In the genomic region with DNA sequence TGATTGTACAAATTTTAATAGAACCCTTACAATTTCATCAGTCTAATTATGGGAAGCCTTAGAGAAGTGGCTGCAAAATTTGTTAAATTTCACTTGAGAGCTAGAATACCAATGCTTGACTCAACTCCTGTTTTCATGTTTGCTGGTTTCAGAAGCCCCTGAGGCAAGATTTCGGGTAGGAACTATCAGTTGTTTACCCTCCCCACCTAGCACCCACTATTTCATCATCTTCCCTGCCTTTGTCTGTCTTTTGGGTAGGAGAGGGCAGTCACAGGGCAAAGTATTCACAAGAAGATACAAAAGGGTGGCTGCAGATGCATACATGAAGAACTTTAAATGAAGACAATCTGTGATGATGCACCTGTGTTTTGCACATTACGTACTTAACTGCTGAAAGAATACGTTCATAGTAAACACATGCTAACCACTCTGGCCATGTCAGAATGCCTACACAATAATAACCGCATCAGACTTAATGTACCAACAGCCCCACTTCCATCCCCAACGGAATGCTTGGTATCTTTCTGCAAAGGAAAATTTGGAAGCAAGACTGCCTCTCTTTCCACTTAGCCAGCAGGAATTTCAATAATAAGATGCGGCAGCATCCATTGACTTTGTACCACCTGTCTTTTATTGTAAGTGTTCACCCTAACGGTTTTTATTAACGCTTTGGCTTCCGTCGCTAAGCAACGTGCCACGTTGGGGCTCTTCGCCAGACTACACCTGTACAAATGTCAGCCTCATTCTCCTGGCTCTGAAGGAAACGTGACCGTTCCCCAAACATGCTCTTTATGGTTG, we compare ENCODE assay signal across 8 cellular contexts. TPM values are rescaled to one million over a fixed set of nuclear protein-coding genes. Genes with fewer than 3 reads are reported as not detected.
A peak's percentile ranks its signal among the peaks of the same experiment; 100 is the strongest.
DNase-seq lines count a peak whose midpoint lies in the region; ATAC-seq and TF ChIP-seq lines count a peak whose summit lies in the region.

No MANE protein-coding gene starts in this region.

- H3K36me3 Mint-ChIP-seq in nephron progenitor cell (ENCODE audit: low read depth), result no peaks in the 10 kb centered on the region

- no peak overlapping the region for H3K27ac Mint-ChIP-seq in nephron progenitor cell

- peak; percentile 72 for DNase-seq in DMS153 treated with DMSO at 0.1 percent for 48 hours (lab: John Stamatoyannopoulos, UW; ENCODE audit: unreplicated experiment)
- DNase-seq in mammary epithelial cell, result no peak
- DNase-seq in nephron progenitor cell, result no peak
- no peak for DNase-seq in foreskin keratinocyte
- no peak for DNase-seq in NCI-H2196 treated with DMSO at 0.1 percent for 48 hours (lab: John Stamatoyannopoulos, UW; ENCODE audit: unreplicated experiment)
- DNase-seq in SJCRH30, result no peak

- H2AFZ ChIP-seq in mammary epithelial cell (ENCODE audit: low read depth, low read length), result no peak overlapping the region

- H3K27me3 ChIP-seq in HUES48 (ENCODE audit: control insufficient read depth, insufficient read depth, low read length), result no peaks in the 10 kb centered on the region
- no peaks in the 10 kb centered on the region for H3K27me3 ChIP-seq in mammary epithelial cell (ENCODE audit: insufficient read depth, low read length)
- H3K27me3 ChIP-seq in foreskin keratinocyte, result no peaks in the 10 kb centered on the region
- H3K27me3 ChIP-seq in SJCRH30, result no peaks in the 10 kb centered on the region

- CTCF ChIA-PET in mammary epithelial cell (lab: Charles Lee; ENCODE audit: low non-redundant PET), result no interaction called here

- H3K9ac ChIP-seq in HUES48 (ENCODE audit: low read depth, low read length) (no peak overlapping the region), mammary epithelial cell (ENCODE audit: insufficient read depth, low read length) (no peak overlapping the region)

- no TSS peak for BruUV-seq in mammary epithelial cell (replicated peaks; lab: Mats Ljungman, UMichigan)

- H3K4me1 Mint-ChIP-seq in nephron progenitor cell, result peaks cover 26% of the 10 kb centered on the region

- H3K4me3 ChIP-seq in HUES48 (ENCODE audit: low read depth, low read length), result peak overlapping the region; percentile 62
- H3K4me3 ChIP-seq in mammary epithelial cell (replicated peaks in 1 of 3; ENCODE audit: insufficient read depth in 1 of 3, low read depth in 2 of 3, low read length in 3 of 3), result no peak overlapping the region
- H3K4me3 ChIP-seq in SJCRH30, result no peak overlapping the region

- no peaks in the 10 kb centered on the region for H4K20me1 ChIP-seq in mammary epithelial cell (ENCODE audit: insufficient read depth, low read length)

- intact Hi-C loops in mammary epithelial cell (cut with micrococcal nuclease), result loop anchor here (1.0 kb wide), 2 partner anchors 84 to 337 kb away; no protein-coding TSS in a partner anchor

- no peaks in the 10 kb centered on the region for H3K79me2 ChIP-seq in mammary epithelial cell (ENCODE audit: insufficient read depth, low read length)

- TF ChIP-seq CTCF in mammary epithelial cell (conservative IDR thresholded peaks at IDR 0.05 in 1 of 2, IDR thresholded peaks at IDR 0.05 in 1 of 2; ENCODE audit: extremely low read depth in 1 of 2, insufficient read depth in 1 of 2, low read depth in 1 of 2, low read length in 2 of 2), result no peak
- TF ChIP-seq CTCF in nephron progenitor cell (IDR thresholded peaks at IDR 0.05), result no peak
- no peak for TF ChIP-seq CTCF in foreskin keratinocyte (conservative IDR thresholded peaks at IDR 0.05)

- in situ Hi-C loops in mammary epithelial cell (cut with MboI; ENCODE audit: low sequenced_read_pairs in 2 of 2), result no loop called here

- no peak for ATAC-seq in foreskin keratinocyte
- no peak for ATAC-seq in GM21381 (IDR thresholded peaks at IDR 0.05; ENCODE audit: unreplicated experiment)

- H3K27ac ChIP-seq in HUES48 (ENCODE audit: low read depth, low read length) (peak overlapping the region; percentile 21), mammary epithelial cell (ENCODE audit: insufficient read depth, low read depth, low read length) (no peak overlapping the region), foreskin keratinocyte (no peak overlapping the region), SJCRH30 (no peak overlapping the region)

- H3K36me3 ChIP-seq in HUES48 (ENCODE audit: control insufficient read depth, insufficient read depth, low read length) (no peaks in the 10 kb centered on the region), mammary epithelial cell (ENCODE audit: insufficient read depth, low read length) (no peaks in the 10 kb centered on the region), SJCRH30 (no peaks in the 10 kb centered on the region)

- dilution Hi-C loops in mammary epithelial cell (cut with HindIII; ENCODE audit: low sequenced_read_pairs), result no loop called here

- H3K9me3 Mint-ChIP-seq in nephron progenitor cell, result no peaks in the 10 kb centered on the region

- H3K9me3 ChIP-seq in HUES48 (ENCODE audit: control insufficient read depth, insufficient read depth, low read length), result no peaks in the 10 kb centered on the region
- no peaks in the 10 kb centered on the region for H3K9me3 ChIP-seq in mammary epithelial cell (replicated peaks; ENCODE audit: insufficient read depth, low read length)
- H3K9me3 ChIP-seq in SJCRH30 (replicated peaks), result no peaks in the 10 kb centered on the region

- H3K4me1 ChIP-seq in HUES48 (ENCODE audit: control insufficient read depth, insufficient read depth, low read length) (peaks cover 21% of the 10 kb centered on the region), mammary epithelial cell (ENCODE audit: insufficient read depth, low read length) (peaks cover 16% of the 10 kb centered on the region), foreskin keratinocyte (peaks cover 3% of the 10 kb centered on the region), SJCRH30 (no peaks in the 10 kb centered on the region)

- H3K27me3 Mint-ChIP-seq in nephron progenitor cell (ENCODE audit: low read depth, poor library complexity), result peaks cover 17% of the 10 kb centered on the region

- peak overlapping the region; percentile 91 for H3K4me3 Mint-ChIP-seq in nephron progenitor cell

- 10% methylated on average over 15 of the region's 15 CpGs for WGBS in mammary epithelial cell (ENCODE audit: low coverage, missing lambda C conversion rate)

- peak overlapping the region; percentile 76 for H3K4me2 ChIP-seq in mammary epithelial cell (ENCODE audit: insufficient read depth, low read depth, low read length)

RNA-seq across cellular contexts. Expression of a gene that starts 30.4 kb away (rescaled TPM):
- total RNA-seq in mammary epithelial cell (1,000 to 10,000 TPM; 1,890 to 3,324 TPM), foreskin keratinocyte (3,187 and 3,228 TPM in 2 replicates)
- polyA plus RNA-seq in mammary epithelial cell (4,455 TPM), foreskin keratinocyte (4,571 and 4,595 TPM in 2 replicates)
- polyA minus RNA-seq in mammary epithelial cell, result 1,866 TPM
- 2,959 and 3,278 TPM in 2 replicates for total RNA-seq in SJCRH30 (2014; rRNA removed; shearing (Covaris generic))
